32 cellular contexts compared by ENCODE assay signal in the genomic region with DNA sequence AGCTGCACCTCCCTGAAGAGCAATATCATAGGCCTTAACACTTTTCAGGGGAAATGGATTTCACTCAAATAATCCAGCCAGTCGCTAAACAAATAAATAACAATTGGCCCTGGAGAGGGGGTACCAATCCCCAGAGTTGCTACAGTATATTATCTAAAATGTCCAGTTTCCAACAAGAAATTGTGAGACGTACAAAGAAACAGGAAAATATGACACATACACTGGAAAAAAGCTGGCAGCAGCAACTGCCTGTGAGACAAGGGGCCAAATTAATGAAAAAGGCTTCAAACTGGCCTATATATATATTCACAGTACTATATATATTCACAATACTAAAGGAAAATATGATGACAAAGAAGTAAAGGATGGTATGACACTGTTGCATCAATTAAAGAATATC.
"Had no signal": no experiment of that assay in that cellular context is flagged by ENCODE, and none has a peak within 500 bp of the region (broad histone marks: within the 10 kb centered on the region; RNA-seq: fewer than 3 reads in every experiment).

No MANE protein-coding gene starts in this region.

- H2AFZ ChIP-seq: PC-9 had no signal

- H3K4me3 Mint-ChIP-seq: activated CD8-positive, alpha-beta T cell treated with anti-CD3 and anti-CD28 coated beads for 36 hours; activated naive CD4-positive, alpha-beta T cell treated with anti-CD3 and anti-CD28 coated beads, Interleukin-2, amount 50 U/mL, for 24 hours; activated naive CD8-positive, alpha-beta T cell treated with anti-CD3 and anti-CD28 coated beads, Interleukin-2, amount 10 ng/mL, durations not matched to agents 7 days and 5 days; activated T-cell treated with anti-CD3 and anti-CD28 coated beads, Interleukin-2, amount 50 U/mL, for 72 hours; activated T-helper 17 cell treated with anti-CD3 and anti-CD28 coated beads, Interleukin-2, amount 50 U/mL, for 72 hours had no signal

- H3K4me1 Mint-ChIP-seq: activated T-helper 17 cell treated with anti-CD3 and anti-CD28 coated beads, Interleukin-2, amount 50 U/mL, for 72 hours had no signal

- H3K9ac ChIP-seq: KMS-11 had no signal

- H3K27me3 ChIP-seq: ascending aorta, body of pancreas, breast epithelium, SJCRH30 had no signal

- H3K4me3 ChIP-seq: ascending aorta, body of pancreas, breast epithelium, PC-9, SJCRH30, SK-N-MC had no signal

- H3K27ac ChIP-seq: ascending aorta, body of pancreas, breast epithelium, KMS-11, PC-9, SJCRH30, SK-N-MC, WERI-Rb-1 had no signal

- DNase-seq: activated CD4-positive, alpha-beta T cell treated with anti-CD3 and anti-CD28 coated beads for 1 hour; activated CD4-positive, alpha-beta T cell treated with anti-CD3 and anti-CD28 coated beads for 48 hours; activated CD4-positive, CD25-positive, alpha-beta regulatory T cell; activated CD8-positive, alpha-beta T cell treated with anti-CD3 and anti-CD28 coated beads for 36 hours; activated effector memory CD4-positive, alpha-beta T cell treated with anti-CD3 and anti-CD28 coated beads, Interleukin-2, amount 50 U/mL, for 16 hours; activated naive CD4-positive, alpha-beta T cell; activated naive CD8-positive, alpha-beta T cell treated with anti-CD3 and anti-CD28 coated beads, Interleukin-2, amount 10 ng/mL, durations not matched to agents 7 days and 5 days; activated T-cell treated with anti-CD3 and anti-CD28 coated beads, Interleukin-2, amount 50 U/mL, for 1 hour; activated T-cell treated with anti-CD3 and anti-CD28 coated beads, Interleukin-2, amount 50 U/mL, for 72 hours; amygdala; body of pancreas; caudate nucleus; cerebellar nuclear complex; NCI-H1092 treated with DMSO at 0.1 percent for 48 hours; NCI-H1417; NCI-H187 treated with DMSO at 0.1 percent for 48 hours; NCI-H2081; NCI-H2171 treated with DMSO at 0.1 percent for 48 hours; NCI-H2227 treated with DMSO at 0.1 percent for 48 hours; NCI-H446; NCI-H510A treated with DMSO at 0.1 percent for 48 hours; PC-9; Right ventricle myocardium superior; SJCRH30; T1000; WERI-Rb-1 had no signal

- H3K4me1 ChIP-seq: breast epithelium had no signal

- H3K9me3 ChIP-seq: ascending aorta, body of pancreas, breast epithelium, SJCRH30 had no signal

- H3K9me3 Mint-ChIP-seq: activated CD8-positive, alpha-beta T cell treated with anti-CD3 and anti-CD28 coated beads for 36 hours; activated naive CD4-positive, alpha-beta T cell treated with anti-CD3 and anti-CD28 coated beads, Interleukin-2, amount 50 U/mL, for 24 hours; activated naive CD8-positive, alpha-beta T cell treated with anti-CD3 and anti-CD28 coated beads, Interleukin-2, amount 10 ng/mL, durations not matched to agents 7 days and 5 days; activated T-cell treated with anti-CD3 and anti-CD28 coated beads, Interleukin-2, amount 50 U/mL, for 72 hours; activated T-helper 17 cell treated with anti-CD3 and anti-CD28 coated beads, Interleukin-2, amount 50 U/mL, for 72 hours had no signal

- H3K4me2 ChIP-seq: KMS-11, PC-9 had no signal

- H3K36me3 ChIP-seq: ascending aorta, breast epithelium had no signal

- H3K27ac Mint-ChIP-seq: activated CD8-positive, alpha-beta T cell treated with anti-CD3 and anti-CD28 coated beads for 36 hours; activated naive CD4-positive, alpha-beta T cell treated with anti-CD3 and anti-CD28 coated beads, Interleukin-2, amount 50 U/mL, for 24 hours; activated naive CD8-positive, alpha-beta T cell treated with anti-CD3 and anti-CD28 coated beads, Interleukin-2, amount 10 ng/mL, durations not matched to agents 7 days and 5 days; activated T-cell treated with anti-CD3 and anti-CD28 coated beads, Interleukin-2, amount 50 U/mL, for 72 hours; activated T-helper 17 cell treated with anti-CD3 and anti-CD28 coated beads, Interleukin-2, amount 50 U/mL, for 72 hours had no signal

- H3K27me3 Mint-ChIP-seq: activated CD8-positive, alpha-beta T cell treated with anti-CD3 and anti-CD28 coated beads for 36 hours; activated naive CD4-positive, alpha-beta T cell treated with anti-CD3 and anti-CD28 coated beads, Interleukin-2, amount 50 U/mL, for 24 hours; activated naive CD8-positive, alpha-beta T cell treated with anti-CD3 and anti-CD28 coated beads, Interleukin-2, amount 10 ng/mL, durations not matched to agents 7 days and 5 days; activated T-helper 17 cell treated with anti-CD3 and anti-CD28 coated beads, Interleukin-2, amount 50 U/mL, for 72 hours had no signal
